ENCODE assay signal across 1 cellular context in genomic region chr7:107173191-107173590, GRCh38.
TF ChIP-seq lines count a peak whose summit lies in the region.

No MANE protein-coding gene starts in this region.

TF ChIP-seq in SK-N-SH, 30 proteins besides CTCF, POLR2A, EP300 and RAD21 (continued from another document):
- TF ChIP-seq ZBTB33 (IDR thresholded peaks at IDR 0.05; ENCODE audit: borderline replicate concordance, low read depth), result no peak
- no peak for TF ChIP-seq MAX (IDR thresholded peaks at IDR 0.05; ENCODE audit: low read depth)
- no peak for TF ChIP-seq GABPA (IDR thresholded peaks at IDR 0.05; ENCODE audit: low read depth)
- no peak for TF ChIP-seq SMC3 (IDR thresholded peaks at IDR 0.05; ENCODE audit: low read depth, low read length)
- TF ChIP-seq REST (IDR thresholded peaks at IDR 0.05; ENCODE audit: low read depth, low read length), result no peak
- TF ChIP-seq PBX3 (IDR thresholded peaks at IDR 0.05), result no peak
- no peak for TF ChIP-seq FOXM1 (IDR thresholded peaks at IDR 0.05; ENCODE audit: low read depth)
- TF ChIP-seq GATA2 (CRISPR knock-in tag; IDR thresholded peaks at IDR 0.05), result no peak
- no peak for TF ChIP-seq IRF3 (IDR thresholded peaks at IDR 0.05; ENCODE audit: low read depth, low read length)
- no peak for TF ChIP-seq FOXJ3 (CRISPR knock-in tag; IDR thresholded peaks at IDR 0.05)
- TF ChIP-seq RXRA (IDR thresholded peaks at IDR 0.05; ENCODE audit: borderline replicate concordance, low read depth), result no peak
- no peak for TF ChIP-seq RFX5 (IDR thresholded peaks at IDR 0.05; ENCODE audit: low read length)
- no peak for TF ChIP-seq USF1 (IDR thresholded peaks at IDR 0.05; ENCODE audit: borderline replicate concordance, low read depth)
- no peak for TF ChIP-seq TEAD4 (IDR thresholded peaks at IDR 0.05; ENCODE audit: borderline replicate concordance, insufficient read depth)
- TF ChIP-seq MEF2A (IDR thresholded peaks at IDR 0.05; ENCODE audit: borderline replicate concordance, low read depth), result no peak
TF ChIP-seq in SK-N-SH: peak in this region for 0.
